In the genomic region with DNA sequence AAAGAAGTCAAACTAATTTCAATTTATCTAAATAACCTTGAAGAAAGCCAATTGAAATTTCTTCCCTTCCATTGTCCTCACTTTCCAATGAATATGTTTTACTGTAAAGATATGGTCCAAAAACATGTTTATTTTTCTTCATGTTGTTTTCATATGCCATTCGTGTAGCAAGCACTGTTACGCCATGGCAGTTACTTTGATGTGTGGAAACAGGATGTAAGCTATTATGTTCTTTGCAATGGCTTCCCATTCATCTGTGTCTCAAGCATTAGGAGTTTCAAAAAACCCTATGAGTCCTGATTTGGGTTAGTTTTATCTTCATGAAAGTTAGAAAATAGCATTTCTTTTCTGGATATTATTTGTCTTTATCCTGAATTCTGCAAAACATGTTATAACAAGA, we compare ENCODE assay signal across 9 cellular contexts.
"Had no signal": no experiment of that assay in that cellular context is flagged by ENCODE, and none has a peak within 500 bp of the region (broad histone marks: within the 10 kb centered on the region; RNA-seq: fewer than 3 reads in every experiment).

No MANE protein-coding gene starts in this region.

- DNase-seq: activated CD4-positive, alpha-beta T cell treated with anti-CD3 and anti-CD28 coated beads, Interleukin-2, amount 10 ng/mL, durations not matched to agents 7 days and 5 days; activated naive CD4-positive, alpha-beta T cell treated with anti-CD3 and anti-CD28 coated beads, Interleukin-2, amount 10 ng/mL, durations not matched to agents 7 days and 5 days; activated T-cell treated with anti-CD3 and anti-CD28 coated beads for 4 hours; foreskin melanocyte; heart left ventricle; pancreas; retina; stimulated activated CD4-positive, alpha-beta T cell treated with anti-CD3 and anti-CD28 coated beads, Interleukin-15, amount 100 ng/mL, for 24 hours had no signal

- ATAC-seq: heart left ventricle, pancreas, WTC11 had no signal
